ENCODE assay signal across 29 cellular contexts in the genomic region with DNA sequence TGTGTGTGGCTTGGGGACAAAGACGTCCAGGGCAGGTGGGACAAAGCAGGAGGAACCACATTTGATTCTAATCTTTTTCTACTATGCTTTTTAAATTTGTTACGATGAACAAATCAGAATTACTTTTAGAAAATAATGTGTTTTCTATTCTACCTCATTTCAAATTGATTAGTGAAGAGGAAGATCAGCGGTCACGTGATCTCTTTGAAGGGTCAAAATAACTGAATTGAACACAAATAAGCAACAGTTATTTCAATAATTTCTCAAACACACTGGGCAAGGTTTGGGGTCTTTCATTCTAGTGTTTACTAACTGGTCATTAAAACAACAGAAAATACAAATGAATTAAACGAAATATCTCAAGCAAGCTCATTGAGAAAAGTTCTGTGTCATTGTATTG.
"Had no signal": no experiment of that assay in that cellular context is flagged by ENCODE, and none has a peak within 500 bp of the region (broad histone marks: within the 10 kb centered on the region; RNA-seq: fewer than 3 reads in every experiment).

No MANE protein-coding gene starts in this region.

- H3K27me3 ChIP-seq: brain microvascular endothelial cell, SJCRH30 had no signal

- ATAC-seq: activated CD8-positive, alpha-beta T cell treated with anti-CD3 and anti-CD28 coated beads for 36 hours; activated T-cell treated with anti-CD3 and anti-CD28 coated beads, Interleukin-2, amount 50 U/mL, for 72 hours; activated T-helper 17 cell treated with anti-CD3 and anti-CD28 coated beads, Interleukin-2, amount 50 U/mL, for 72 hours had no signal

- H3K27ac ChIP-seq: brain microvascular endothelial cell, SJCRH30, SK-N-MC had no signal

- H3K9me3 Mint-ChIP-seq: activated CD4-positive, alpha-beta T cell treated with anti-CD3 and anti-CD28 coated beads, Interleukin-2, amount 10 ng/mL, durations not matched to agents 24 days and 14 days had no signal

- H3K4me3 ChIP-seq: SJCRH30, SK-N-MC had no signal

- DNase-seq: activated CD4-positive, alpha-beta T cell treated with anti-CD3 and anti-CD28 coated beads, Interleukin-2, amount 10 ng/mL, durations not matched to agents 24 days and 14 days; activated CD4-positive, alpha-beta T cell treated with anti-CD3 and anti-CD28 coated beads, Interleukin-2, amount 50 U/mL, for 4 hours; activated CD8-positive, alpha-beta T cell treated with anti-CD3 and anti-CD28 coated beads for 36 hours; activated effector memory CD4-positive, alpha-beta T cell treated with anti-CD3 and anti-CD28 coated beads, Interleukin-2, amount 50 U/mL, for 16 hours; activated naive CD4-positive, alpha-beta T cell; activated naive CD4-positive, alpha-beta T cell treated with anti-CD3 and anti-CD28 coated beads, Interleukin-2, amount 50 U/mL, for 16 hours; activated naive CD8-positive, alpha-beta T cell treated with anti-CD3 and anti-CD28 coated beads for 36 hours; activated T-cell treated with anti-CD3 and anti-CD28 coated beads, Interleukin-2, amount 50 U/mL, for 1 hour; activated T-cell treated with anti-CD3 and anti-CD28 coated beads, Interleukin-2, amount 50 U/mL, for 72 hours; amniotic stem cell; aorta; brain microvascular endothelial cell; central memory CD4-positive, alpha-beta T cell; NCI-H1092 treated with DMSO at 0.1 percent for 48 hours; NCI-H1417; NCI-H146; NCI-H187; NCI-H2029 treated with DMSO at 0.1 percent for 48 hours; NCI-H2107; NCI-H2171; NCI-H510A; NCI-H526; NCI-H748 treated with DMSO at 0.1 percent for 48 hours; NK-92 treated with Interleukin-12 subunit alpha and Interleukin-12 subunit beta, amount 100 ng/mL, for 24 hours; Right ventricle myocardium superior; SJCRH30; T1000 had no signal

- H3K9me3 ChIP-seq: SJCRH30 had no signal

- H3K4me1 Mint-ChIP-seq: activated CD4-positive, alpha-beta T cell treated with anti-CD3 and anti-CD28 coated beads, Interleukin-2, amount 10 ng/mL, durations not matched to agents 24 days and 14 days; activated naive CD8-positive, alpha-beta T cell treated with anti-CD3 and anti-CD28 coated beads for 36 hours; activated T-helper 17 cell treated with anti-CD3 and anti-CD28 coated beads, Interleukin-2, amount 50 U/mL, for 72 hours had no signal

- H3K27me3 Mint-ChIP-seq: activated CD4-positive, alpha-beta T cell treated with anti-CD3 and anti-CD28 coated beads, Interleukin-2, amount 10 ng/mL, durations not matched to agents 24 days and 14 days; activated CD8-positive, alpha-beta T cell treated with anti-CD3 and anti-CD28 coated beads for 36 hours; activated naive CD8-positive, alpha-beta T cell treated with anti-CD3 and anti-CD28 coated beads for 36 hours; activated T-helper 17 cell treated with anti-CD3 and anti-CD28 coated beads, Interleukin-2, amount 50 U/mL, for 72 hours had no signal

- H3K4me3 Mint-ChIP-seq: activated CD4-positive, alpha-beta T cell treated with anti-CD3 and anti-CD28 coated beads, Interleukin-2, amount 10 ng/mL, durations not matched to agents 24 days and 14 days; activated CD8-positive, alpha-beta T cell treated with anti-CD3 and anti-CD28 coated beads for 36 hours; activated naive CD8-positive, alpha-beta T cell treated with anti-CD3 and anti-CD28 coated beads for 36 hours; activated T-cell treated with anti-CD3 and anti-CD28 coated beads, Interleukin-2, amount 50 U/mL, for 72 hours; activated T-helper 17 cell treated with anti-CD3 and anti-CD28 coated beads, Interleukin-2, amount 50 U/mL, for 72 hours had no signal

- H3K36me3 ChIP-seq: brain microvascular endothelial cell, SJCRH30 had no signal

- H3K36me3 Mint-ChIP-seq: activated naive CD8-positive, alpha-beta T cell treated with anti-CD3 and anti-CD28 coated beads for 36 hours had no signal

- H3K27ac Mint-ChIP-seq: activated CD4-positive, alpha-beta T cell treated with anti-CD3 and anti-CD28 coated beads, Interleukin-2, amount 10 ng/mL, durations not matched to agents 24 days and 14 days; activated CD8-positive, alpha-beta T cell treated with anti-CD3 and anti-CD28 coated beads for 36 hours; activated naive CD8-positive, alpha-beta T cell treated with anti-CD3 and anti-CD28 coated beads for 36 hours; activated T-cell treated with anti-CD3 and anti-CD28 coated beads, Interleukin-2, amount 50 U/mL, for 72 hours; activated T-helper 17 cell treated with anti-CD3 and anti-CD28 coated beads, Interleukin-2, amount 50 U/mL, for 72 hours had no signal
